In the genomic region with DNA sequence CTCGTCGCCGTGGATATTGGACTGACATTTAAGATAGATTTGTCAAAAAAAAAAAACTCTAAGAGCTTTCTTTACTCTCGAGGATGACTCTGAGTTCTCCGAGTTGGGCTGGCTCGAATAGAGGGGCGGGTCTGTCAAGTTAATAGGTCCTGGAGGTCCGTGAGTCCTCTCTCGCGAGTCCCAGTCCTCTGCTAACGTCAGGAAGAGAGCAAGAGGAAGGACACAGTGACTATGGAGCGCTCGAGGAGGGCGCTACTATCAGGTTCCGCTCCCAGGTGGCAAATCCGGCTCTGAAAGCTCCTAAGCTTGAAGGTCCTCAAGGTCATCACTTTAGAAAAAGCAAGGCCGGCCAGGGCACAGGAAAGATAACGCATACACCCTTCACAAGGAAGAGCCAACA, we compare ENCODE assay signal across 18 cellular contexts. TPM values are rescaled to one million over a fixed set of nuclear protein-coding genes. Genes with fewer than 3 reads are reported as not detected.
DNase-seq lines count a peak whose midpoint lies in the region; ATAC-seq and TF ChIP-seq lines count a peak whose summit lies in the region.
"Had no signal": no experiment of that assay in that cellular context is flagged by ENCODE, and none has a peak within 500 bp of the region (broad histone marks: within the 10 kb centered on the region; RNA-seq: fewer than 3 reads in every experiment).

No MANE protein-coding gene starts in this region.

- no peak for ATAC-seq in CD8-positive, alpha-beta T cell

- DNase-seq in CD8-positive, alpha-beta T cell: no peak
- peak; percentile 39 for DNase-seq in H7
- DNase-seq in iPS-NIHi7 (ENCODE audit: extremely low spot score): peak; percentile 19
- no peak for DNase-seq in activated CD4-positive, alpha-beta T cell treated with anti-CD3 and anti-CD28 coated beads for 1 hour
- no peak for DNase-seq in KG1 (lab: John Stamatoyannopoulos, UW)
- DNase-seq in stimulated activated naive CD4-positive, alpha-beta T cell (lab: John Stamatoyannopoulos, UW): no peak
- DNase-seq in medulla oblongata (ENCODE audit: extremely low spot score): no peak
- DNase-seq: HCEC 1CT, NCI-H1694 treated with DMSO at 0.1 percent for 48 hours, SHP77 treated with DMSO at 0.1 percent for 48 hours, T1000 had no signal

- H3K27me3 ChIP-seq in CD8-positive, alpha-beta T cell (ENCODE audit: insufficient read depth, low read length): peaks cover 14% of the 10 kb centered on the region
- peaks cover 62% of the 10 kb centered on the region for H3K27me3 ChIP-seq in H7 (ENCODE audit: control insufficient read depth, insufficient read depth, low read length)

- no peak for TF ChIP-seq CTCF in CD8-positive, alpha-beta T cell (IDR thresholded peaks at IDR 0.05)

- no peaks in the 10 kb centered on the region for H3K36me3 ChIP-seq in CD8-positive, alpha-beta T cell (ENCODE audit: insufficient read depth, low read length)
- H3K36me3 ChIP-seq in H7 (replicated peaks; ENCODE audit: control insufficient read depth, insufficient read depth, low read length): no peaks in the 10 kb centered on the region
- H3K36me3 ChIP-seq: brain microvascular endothelial cell had no signal

- CTCF ChIA-PET in CD8-positive, alpha-beta T cell (lab: Charles Lee): no interaction called here

- H3K27ac ChIP-seq in CD8-positive, alpha-beta T cell (ENCODE audit: low read depth, low read length): no peak overlapping the region
- H3K27ac ChIP-seq: brain microvascular endothelial cell had no signal

- intact Hi-C loops in CD8-positive, alpha-beta T cell (cut with DNase I, micrococcal nuclease): no loop called here

- H3K27me3 Mint-ChIP-seq in CD8-positive, alpha-beta T cell (ENCODE audit: low read depth): peaks cover 53% of the 10 kb centered on the region
- peaks cover 45% of the 10 kb centered on the region for H3K27me3 Mint-ChIP-seq in activated naive CD8-positive, alpha-beta T cell

- H3K4me1 ChIP-seq in CD8-positive, alpha-beta T cell (ENCODE audit: insufficient read depth, low read length): peaks cover 10% of the 10 kb centered on the region

- H3K4me1 Mint-ChIP-seq in CD8-positive, alpha-beta T cell (ENCODE audit: low read depth): peaks cover 13% of the 10 kb centered on the region
- H3K4me1 Mint-ChIP-seq in activated naive CD8-positive, alpha-beta T cell (ENCODE audit: low read depth): peaks cover 15% of the 10 kb centered on the region

- POLR2A ChIA-PET in CD8-positive, alpha-beta T cell (lab: Charles Lee): no interaction called here

- no peaks in the 10 kb centered on the region for H3K36me3 Mint-ChIP-seq in CD8-positive, alpha-beta T cell
- peaks cover 9% of the 10 kb centered on the region for H3K36me3 Mint-ChIP-seq in activated naive CD8-positive, alpha-beta T cell
- H3K36me3 Mint-ChIP-seq: activated CD4-positive, alpha-beta memory T cell treated with anti-CD3 and anti-CD28 coated beads for 36 hours had no signal

- H3K27ac Mint-ChIP-seq in CD8-positive, alpha-beta T cell: no peak overlapping the region
- no peak overlapping the region for H3K27ac Mint-ChIP-seq in activated naive CD8-positive, alpha-beta T cell
- H3K27ac Mint-ChIP-seq: activated CD4-positive, alpha-beta memory T cell treated with anti-CD3 and anti-CD28 coated beads for 36 hours; immature natural killer cell had no signal

- peak overlapping the region; percentile 20 for H3K4me3 ChIP-seq in CD8-positive, alpha-beta T cell (ENCODE audit: low read depth, low read length)
- H3K4me3 ChIP-seq in H7 (ENCODE audit: insufficient read depth, low read depth, low read length): peak overlapping the region; percentile 13; the same call in 1 of the 2 replicates

- no peaks in the 10 kb centered on the region for H3K9me3 Mint-ChIP-seq in CD8-positive, alpha-beta T cell
- H3K9me3 Mint-ChIP-seq in activated naive CD8-positive, alpha-beta T cell (ENCODE audit: low read depth): no peaks in the 10 kb centered on the region
- H3K9me3 Mint-ChIP-seq: activated CD4-positive, alpha-beta memory T cell treated with anti-CD3 and anti-CD28 coated beads for 36 hours had no signal

- H3K4me3 Mint-ChIP-seq in CD8-positive, alpha-beta T cell: peak overlapping the region; percentile 65
- peak overlapping the region; percentile 80 for H3K4me3 Mint-ChIP-seq in activated naive CD8-positive, alpha-beta T cell
- H3K4me3 Mint-ChIP-seq: activated CD4-positive, alpha-beta memory T cell treated with anti-CD3 and anti-CD28 coated beads for 36 hours had no signal

- no peaks in the 10 kb centered on the region for H3K9me3 ChIP-seq in CD8-positive, alpha-beta T cell (ENCODE audit: low read length)

RNA-seq across cellular contexts. Expression of a gene that starts 0.4 kb away (rescaled TPM):
- not detected for total RNA-seq in CD8-positive, alpha-beta T cell
- not detected in 2 replicates for total RNA-seq in H7 (2014; rRNA removed; shearing (Covaris generic))
- total RNA-seq: activated CD4-positive, alpha-beta memory T cell treated with anti-CD3 and anti-CD28 coated beads for 36 hours; LHCN-M2; mammary epithelial cell; osteoblast had no signal

Comparison
In these comparisons a context has a peak if more than half of its experiments do, and no peak if none do; other contexts are left out.
1. DNase-seq: peak in H7 (single experiment) and iPS-NIHi7 (single experiment); none in CD8-positive, alpha-beta T cell (0 of 7), activated CD4-positive, alpha-beta T cell treated with anti-CD3 and anti-CD28 coated beads for 1 hour (single experiment), KG1 (single experiment), stimulated activated naive CD4-positive, alpha-beta T cell (0 of 6) and medulla oblongata (single experiment).